Comparison of ENCODE assay signal across 13 cellular contexts in the genomic region with DNA sequence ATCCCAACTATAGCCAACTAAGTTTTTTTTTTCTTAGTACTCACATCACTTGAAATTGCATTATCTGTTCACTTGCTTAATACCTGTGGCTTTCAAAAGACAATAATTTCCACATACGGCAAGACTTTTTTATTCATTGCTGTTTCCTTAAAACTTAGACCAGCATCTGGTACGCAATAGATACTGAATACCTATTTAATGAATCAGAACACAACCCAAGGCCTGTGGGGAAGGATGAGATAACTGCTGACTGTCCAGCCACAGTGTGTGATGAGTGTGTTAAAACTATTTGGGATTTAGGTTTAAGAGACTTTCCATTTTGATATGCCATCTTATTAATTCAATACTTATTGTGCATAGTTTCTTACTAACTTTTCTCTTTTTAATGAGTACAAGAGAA.
DNase-seq lines count a peak whose midpoint lies in the region; ATAC-seq and TF ChIP-seq lines count a peak whose summit lies in the region.
"Had no signal": no experiment of that assay in that cellular context is flagged by ENCODE, and none has a peak within 500 bp of the region (broad histone marks: within the 10 kb centered on the region; RNA-seq: fewer than 3 reads in every experiment).

No MANE protein-coding gene starts in this region.

- WGBS in right cardiac atrium = 44% methylated on average over 2 of the region's 2 CpGs

- H3K4me3 Mint-ChIP-seq in CD4-positive, alpha-beta memory T cell = no peak overlapping the region

- peaks cover 0 to 4% of the 10 kb centered on the region in 2 donors for H3K27me3 Mint-ChIP-seq in CD4-positive, alpha-beta memory T cell

- CTCF ChIA-PET in PC-9 (lab: Charles Lee) = no interaction called here
- CTCF ChIA-PET in CD4-positive, alpha-beta memory T cell (lab: Charles Lee; ENCODE audit: partially characterized antibody) = no interaction called here

- TF ChIP-seq CTCF in PC-9 (conservative IDR thresholded peaks at IDR 0.05) = no peak

- H3F3A ChIP-seq in PC-9 (ENCODE audit: insufficient read depth, low read depth) = no peaks in the 10 kb centered on the region

- intact Hi-C loops in PC-9 (cut with micrococcal nuclease; ENCODE audit: unreplicated experiment) (no loop called here), right cardiac atrium (cut with DNase I) (no loop called here)
- intact Hi-C loops in CD4-positive, alpha-beta memory T cell (cut with micrococcal nuclease) = no loop called here

- POLR2A ChIA-PET in PC-9 (lab: Charles Lee; ENCODE audit: unreplicated experiment) = no interaction called here
- POLR2A ChIA-PET in CD4-positive, alpha-beta memory T cell (lab: Charles Lee; ENCODE audit: partially characterized antibody) = no interaction called here

- H3K27me3 ChIP-seq in PC-9 (ENCODE audit: insufficient read depth, low read depth) (no peaks in the 10 kb centered on the region), right cardiac atrium (ENCODE audit: control insufficient read depth, insufficient read depth) (no peaks in the 10 kb centered on the region)
- H3K27me3 ChIP-seq in CD4-positive, alpha-beta memory T cell (ENCODE audit: insufficient read depth, low read length) = no peaks in the 10 kb centered on the region
- H3K27me3 ChIP-seq: heart left ventricle had no signal

- H3K79me2 ChIP-seq in PC-9 (ENCODE audit: low read depth) = no peaks in the 10 kb centered on the region

- no peaks in the 10 kb centered on the region for H4K20me1 ChIP-seq in PC-9 (ENCODE audit: insufficient read depth)

- no peak overlapping the region for H3K4me3 ChIP-seq in PC-9
- no peak overlapping the region for H3K4me3 ChIP-seq in skeletal muscle cell (ENCODE audit: low read depth, low read length)
- no peak overlapping the region for H3K4me3 ChIP-seq in right cardiac atrium (ENCODE audit: low read length)
- no peak overlapping the region for H3K4me3 ChIP-seq in CD4-positive, alpha-beta memory T cell (ENCODE audit: low read length in 2 of 2)
- H3K4me3 ChIP-seq: heart left ventricle had no signal

- H3K4me2 ChIP-seq in PC-9 = no peak overlapping the region

- H3K27ac Mint-ChIP-seq in CD4-positive, alpha-beta memory T cell = no peak overlapping the region
- H3K27ac Mint-ChIP-seq: progenitor cell of endocrine pancreas had no signal

- no peak for ATAC-seq in right cardiac atrium
- ATAC-seq in HG02970 (IDR thresholded peaks at IDR 0.05; ENCODE audit: low FRiP score, unreplicated experiment) = no peak
- ATAC-seq: heart left ventricle had no signal

- H3K9me3 Mint-ChIP-seq in CD4-positive, alpha-beta memory T cell = peaks cover 0 to 2% (median under 1%) of the 10 kb centered on the region in 8 donors

- no peaks in the 10 kb centered on the region for H3K36me3 ChIP-seq in PC-9 (ENCODE audit: low read depth)
- H3K36me3 ChIP-seq in CD4-positive, alpha-beta memory T cell (ENCODE audit: insufficient read depth, low read length) = no peaks in the 10 kb centered on the region
- H3K36me3 ChIP-seq: heart left ventricle had no signal

- H2AFZ ChIP-seq in PC-9 = no peak overlapping the region

- H3K27ac ChIP-seq in PC-9 (no peak overlapping the region), epithelial cell of prostate (peak overlapping the region; percentile 69), right cardiac atrium (ENCODE audit: low read length) (no peak overlapping the region)
- no peak overlapping the region for H3K27ac ChIP-seq in CD4-positive, alpha-beta memory T cell (ENCODE audit: low read depth, low read length)
- H3K27ac ChIP-seq: heart left ventricle had no signal

- H3K9me3 ChIP-seq in PC-9 (ENCODE audit: insufficient read depth, low read depth) (no peaks in the 10 kb centered on the region), right cardiac atrium (ENCODE audit: control insufficient read depth, low read length) (no peaks in the 10 kb centered on the region)
- no peaks in the 10 kb centered on the region for H3K9me3 ChIP-seq in CD4-positive, alpha-beta memory T cell (ENCODE audit: control insufficient read depth in 1 of 2, low read length in 2 of 2)

- no peaks in the 10 kb centered on the region for H3K36me3 Mint-ChIP-seq in CD4-positive, alpha-beta memory T cell

- DNase-seq in GM03348 (ENCODE audit: low spot score) (peak; percentile 63), PC-9 (peak; percentile 3 to 62), epithelial cell of prostate (ENCODE audit: low read depth, low spot score) (peak; percentile 78), skeletal muscle cell (ENCODE audit: low read depth) (peak; percentile 52), right cardiac atrium (no peak), NCI-H510A treated with DMSO at 0.1 percent for 48 hours (lab: John Stamatoyannopoulos, UW) (no peak)
- no peak for DNase-seq in CD4-positive, alpha-beta memory T cell
- DNase-seq: effector memory CD4-positive, alpha-beta T cell; heart left ventricle; left cardiac atrium; NCI-H2171 treated with DMSO at 0.1 percent for 48 hours had no signal

- BruUV-seq in PC-9 (replicated peaks; lab: Mats Ljungman, UMichigan) = no TSS peak

- no peaks in the 10 kb centered on the region for H3K9me2 ChIP-seq in PC-9 (ENCODE audit: insufficient read depth)

- no peaks in the 10 kb centered on the region for H3K4me1 ChIP-seq in PC-9 (replicated peaks; ENCODE audit: insufficient read depth)
- H3K4me1 ChIP-seq in right cardiac atrium (ENCODE audit: control insufficient read depth, insufficient read depth, low read length) = no peaks in the 10 kb centered on the region
- no peaks in the 10 kb centered on the region for H3K4me1 ChIP-seq in CD4-positive, alpha-beta memory T cell (ENCODE audit: insufficient read depth, low read length)
- H3K4me1 ChIP-seq: heart left ventricle had no signal

- no peaks in the 10 kb centered on the region for H3K4me1 Mint-ChIP-seq in CD4-positive, alpha-beta memory T cell

Comparison
In these comparisons a context has a peak if more than half of its experiments do, and no peak if none do; other contexts are left out.
1. DNase-seq: peak in GM03348 (single experiment), PC-9 (2 of 2), epithelial cell of prostate (single experiment) and skeletal muscle cell (single experiment); none in right cardiac atrium (0 of 3), CD4-positive, alpha-beta memory T cell (0 of 5) and NCI-H510A treated with DMSO at 0.1 percent for 48 hours (single experiment).